ENCODE assay signal across 8 cellular contexts in the genomic region with DNA sequence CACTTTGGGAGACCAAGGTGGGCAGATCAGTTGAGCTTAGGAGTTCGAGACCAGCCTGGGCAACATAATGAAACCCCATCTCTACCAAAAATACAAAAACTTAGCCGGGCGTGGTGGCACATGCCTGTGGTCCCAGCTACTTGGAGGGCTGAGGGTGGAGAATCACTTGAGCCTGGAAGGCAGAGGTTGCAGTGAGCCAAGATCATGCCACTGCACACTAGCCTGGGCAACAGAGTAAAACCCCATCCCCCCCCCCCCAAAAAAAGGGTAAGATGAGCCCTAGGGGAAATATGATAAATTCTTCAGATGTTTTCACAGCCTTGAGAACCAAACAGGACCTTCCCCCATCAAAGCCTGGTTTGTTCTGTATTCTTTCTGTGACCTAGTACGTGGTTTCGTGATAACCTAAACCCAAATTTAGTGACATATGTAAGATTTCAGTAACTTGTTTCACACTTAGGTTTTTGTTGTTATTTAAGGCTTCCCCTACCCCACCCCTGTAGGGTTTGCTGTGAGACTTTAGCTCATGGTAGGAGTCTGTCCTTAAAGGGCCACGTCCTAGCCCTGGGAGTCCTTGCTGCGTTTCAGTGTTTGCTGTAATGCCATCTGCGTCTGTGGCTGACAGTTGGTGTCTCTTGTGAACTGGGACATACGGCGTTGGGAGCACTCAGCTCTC.
DNase-seq lines count a peak whose midpoint lies in the region; ATAC-seq and TF ChIP-seq lines count a peak whose summit lies in the region.

No MANE protein-coding gene starts in this region.

- peak; percentile 37 for DNase-seq in AG20443 (ENCODE audit: low spot score)
- DNase-seq in WERI-Rb-1, result peak; percentile 66
- DNase-seq in fibroblast of peridontal ligament (ENCODE audit: extremely low read depth), result peak; percentile 54
- no peak for DNase-seq in foreskin fibroblast
- DNase-seq in DMS53 (lab: John Stamatoyannopoulos, UW), result no peak

- H3K4me1 Mint-ChIP-seq in stimulated activated memory B cell treated with anti-CD40 and anti-IgM and Interleukin-4, amounts not matched to agents 10 μg/mL and 1 μg/mL and 100 μg/mL, for 72 hours, result peaks cover 66% of the 10 kb centered on the region

- H3K9me3 Mint-ChIP-seq in stimulated activated memory B cell treated with anti-CD40 and anti-IgM and Interleukin-4, amounts not matched to agents 10 μg/mL and 1 μg/mL and 100 μg/mL, for 72 hours, result no peaks in the 10 kb centered on the region

- H3K27ac Mint-ChIP-seq in stimulated activated memory B cell treated with anti-CD40 and anti-IgM and Interleukin-4, amounts not matched to agents 10 μg/mL and 1 μg/mL and 100 μg/mL, for 72 hours, result peak overlapping the region; percentile 98

- peak overlapping the region; percentile 86 for H3K27ac ChIP-seq in WERI-Rb-1

- peak overlapping the region; percentile 75 for H3K4me3 Mint-ChIP-seq in stimulated activated memory B cell treated with anti-CD40 and anti-IgM and Interleukin-4, amounts not matched to agents 10 μg/mL and 1 μg/mL and 100 μg/mL, for 72 hours

- H3K9me3 ChIP-seq in WERI-Rb-1 (ENCODE audit: severe bottlenecking), result no peaks in the 10 kb centered on the region

- TF ChIP-seq CTCF in WERI-Rb-1 (IDR thresholded peaks at IDR 0.05; ENCODE audit: low read depth, low read length), result no peak
- no peak for TF ChIP-seq CTCF in foreskin fibroblast (IDR thresholded peaks at IDR 0.05; ENCODE audit: low read depth, low read length)

- ATAC-seq in GM18909 (IDR thresholded peaks at IDR 0.05; ENCODE audit: poor library complexity, unreplicated experiment), result peak; percentile 68
- ATAC-seq in HG03095 (IDR thresholded peaks at IDR 0.05; ENCODE audit: unreplicated experiment), result peak; percentile 49
- ATAC-seq in stimulated activated memory B cell treated with anti-CD40 and anti-IgM and Interleukin-4, amounts not matched to agents 10 μg/mL and 1 μg/mL and 100 μg/mL, for 72 hours, result peak; percentile 75

- peaks cover 45% of the 10 kb centered on the region for H3K36me3 Mint-ChIP-seq in stimulated activated memory B cell treated with anti-CD40 and anti-IgM and Interleukin-4, amounts not matched to agents 10 μg/mL and 1 μg/mL and 100 μg/mL, for 72 hours

- H3K36me3 ChIP-seq in WERI-Rb-1, result peaks cover 17% of the 10 kb centered on the region

- H3K27me3 ChIP-seq in WERI-Rb-1 (ENCODE audit: insufficient read depth, low read depth, severe bottlenecking), result no peaks in the 10 kb centered on the region

- H3K27me3 Mint-ChIP-seq in stimulated activated memory B cell treated with anti-CD40 and anti-IgM and Interleukin-4, amounts not matched to agents 10 μg/mL and 1 μg/mL and 100 μg/mL, for 72 hours, result no peaks in the 10 kb centered on the region

- peak overlapping the region; percentile 42 for H3K4me3 ChIP-seq in WERI-Rb-1 (ENCODE audit: low read depth, low read length)
- no peak overlapping the region for H3K4me3 ChIP-seq in foreskin fibroblast (ENCODE audit: low read depth in 1 of 2, low read length in 2 of 2)

Comparison
In these comparisons a context has a peak if more than half of its experiments do, and no peak if none do; other contexts are left out.
1. DNase-seq: peak in AG20443 (single experiment), WERI-Rb-1 (single experiment) and fibroblast of peridontal ligament (single experiment); none in foreskin fibroblast (0 of 2) and DMS53 (single experiment).
2. Peak in every context shown above with its lines, with median percentiles within 50 percentile points of each other: ATAC-seq.